ENCODE assay signal across 1 cellular context in the genomic region with DNA sequence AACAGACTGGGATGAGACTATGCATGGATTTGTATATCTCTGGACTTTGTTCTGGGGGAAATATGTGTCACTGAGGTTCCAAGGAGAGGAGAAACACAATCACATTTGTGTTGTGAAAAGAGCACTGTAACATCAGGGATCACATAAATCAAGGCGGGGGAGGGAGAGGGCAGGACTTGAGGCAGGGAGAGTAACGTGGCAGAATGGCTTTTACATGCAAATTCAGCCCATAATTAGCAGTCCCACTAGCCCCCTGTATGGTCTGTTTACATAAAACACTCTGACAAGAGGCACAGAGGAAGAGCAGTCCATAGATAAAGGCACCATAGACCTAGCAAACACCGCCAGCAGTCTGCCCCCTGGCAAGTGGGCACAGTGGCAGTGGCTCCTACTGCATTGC.
TF ChIP-seq lines count a peak whose summit lies in the region.

No MANE protein-coding gene starts in this region.

TF ChIP-seq in H1, 55 proteins besides CTCF, POLR2A, EP300 and RAD21:
- TF ChIP-seq CBX8 (IDR thresholded peaks at IDR 0.05; ENCODE audit: borderline replicate concordance, low read depth, low read length) (no peak), GABPA (IDR thresholded peaks at IDR 0.05; ENCODE audit: borderline replicate concordance, insufficient read depth, low read length) (no peak), YY1 (IDR thresholded peaks at IDR 0.05; ENCODE audit: low read depth, low read length) (0 out of 2 replicates have a peak, but pooled peaks have one; percentile 8), HDAC2 (IDR thresholded peaks at IDR 0.05; ENCODE audit: borderline replicate concordance in 1 of 2, low read depth in 2 of 2, low read length in 2 of 2) (0 out of 4 replicates have a peak, but pooled peaks of 1 of the 2 experiments have one; percentile 29), ASH2L (IDR thresholded peaks at IDR 0.05; ENCODE audit: low read length) (peak; percentile 26)
- TF ChIP-seq, protein P1, sequence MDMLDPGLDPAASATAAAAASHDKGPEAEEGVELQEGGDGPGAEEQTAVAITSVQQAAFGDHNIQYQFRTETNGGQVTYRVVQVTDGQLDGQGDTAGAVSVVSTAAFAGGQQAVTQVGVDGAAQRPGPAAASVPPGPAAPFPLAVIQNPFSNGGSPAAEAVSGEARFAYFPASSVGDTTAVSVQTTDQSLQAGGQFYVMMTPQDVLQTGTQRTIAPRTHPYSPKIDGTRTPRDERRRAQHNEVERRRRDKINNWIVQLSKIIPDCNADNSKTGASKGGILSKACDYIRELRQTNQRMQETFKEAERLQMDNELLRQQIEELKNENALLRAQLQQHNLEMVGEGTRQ (IDR thresholded peaks at IDR 0.05; ENCODE audit: low read length), result no peak
